Comparison of ENCODE assay signal across 24 cellular contexts in genomic region chr3:149965278-149965677, GRCh38. TPM values are rescaled to one million over a fixed set of nuclear protein-coding genes. Genes with fewer than 3 reads are reported as not detected.
DNase-seq lines count a peak whose midpoint lies in the region; ATAC-seq and TF ChIP-seq lines count a peak whose summit lies in the region.
"Had no signal": no experiment of that assay in that cellular context is flagged by ENCODE, and none has a peak within 500 bp of the region (broad histone marks: within the 10 kb centered on the region; RNA-seq: fewer than 3 reads in every experiment).

No MANE protein-coding gene starts in this region.

- no peak overlapping the region for H4K91ac ChIP-seq in IMR-90 (ENCODE audit: insufficient read depth, low read depth, low read length)

- no peak overlapping the region for H2AK5ac ChIP-seq in IMR-90 (ENCODE audit: low read depth, low read length)

- dilution Hi-C loops in IMR-90 (cut with HindIII; ENCODE audit: low sequenced_read_pairs, unreplicated experiment), result no loop called here

- TF ChIP-seq CTCF in IMR-90 (conservative IDR thresholded peaks at IDR 0.05; ENCODE audit: low read depth, low read length) (no peak), brain (conservative IDR thresholded peaks at IDR 0.05) (no peak), mesothelial cell of epicardium (IDR thresholded peaks at IDR 0.05; ENCODE audit: unreplicated experiment) (no peak), smooth muscle cell (IDR thresholded peaks at IDR 0.05; ENCODE audit: borderline replicate concordance, insufficient read depth, poor library complexity, severe bottlenecking) (no peak)

- H3K36me3 Mint-ChIP-seq in brain (peaks cover 50% of the 10 kb centered on the region), mesothelial cell of epicardium (peaks cover 17% of the 10 kb centered on the region)
- H3K36me3 Mint-ChIP-seq: immature natural killer cell had no signal

- peaks cover 96% of the 10 kb centered on the region for H3K79me2 ChIP-seq in smooth muscle cell (ENCODE audit: low read depth)

- H3K4me3 ChIP-seq in IMR-90 (ENCODE audit: insufficient read depth, low read depth, low read length) (no peak overlapping the region), smooth muscle cell (no peak overlapping the region)
- H3K4me3 ChIP-seq: breast epithelium, GM12878, hepatocyte, SK-N-MC, spleen, thyroid gland had no signal

- H4K5ac ChIP-seq in IMR-90 (ENCODE audit: low read depth, low read length), result no peak overlapping the region

- H3K4me2 ChIP-seq in IMR-90 (ENCODE audit: low read depth, low read length) (no peak overlapping the region), smooth muscle cell (peak overlapping the region; percentile 45)
- H3K4me2 ChIP-seq: hepatocyte had no signal

- H3K4me1 Mint-ChIP-seq in brain (peaks cover 79% of the 10 kb centered on the region), mesothelial cell of epicardium (peaks cover 37% of the 10 kb centered on the region)

- H3K27ac ChIP-seq in IMR-90 (ENCODE audit: insufficient read depth, low read length) (no peak overlapping the region), smooth muscle cell (ENCODE audit: low read depth) (peak overlapping the region; percentile 31)
- H3K27ac ChIP-seq: breast epithelium, hepatocyte, SK-N-MC, spleen, thyroid gland had no signal

- no peaks in the 10 kb centered on the region for H3K9me3 ChIP-seq in IMR-90 (ENCODE audit: control insufficient read depth, insufficient read depth, low read length)
- no peaks in the 10 kb centered on the region for H3K9me3 ChIP-seq in smooth muscle cell (replicated peaks; ENCODE audit: low read depth)
- H3K9me3 ChIP-seq: breast epithelium, spleen, thyroid gland had no signal

- no peak overlapping the region for H3K56ac ChIP-seq in IMR-90 (ENCODE audit: extremely low read depth, insufficient read depth, low read length)

- peaks cover 43% of the 10 kb centered on the region; the same call in 1 of the 2 replicates for H4K20me1 ChIP-seq in IMR-90 (ENCODE audit: insufficient read depth, low read length)
- peaks cover 84% of the 10 kb centered on the region for H4K20me1 ChIP-seq in smooth muscle cell (ENCODE audit: low read depth)

- H3F3A ChIP-seq in smooth muscle cell (ENCODE audit: low read depth), result peaks cover 4% of the 10 kb centered on the region

- H3K14ac ChIP-seq in IMR-90 (replicated peaks; ENCODE audit: low read depth, low read length), result no peak overlapping the region

- no peak overlapping the region for H2BK15ac ChIP-seq in IMR-90 (ENCODE audit: low read depth, low read length)

- intact Hi-C loops in IMR-90 (cut with micrococcal nuclease), result loop anchor here (10.0 kb wide), 1 partner anchor 560 kb away; no protein-coding TSS in a partner anchor

- POLR2A ChIA-PET in IMR-90 (lab: Charles Lee; ENCODE audit: unreplicated experiment), result interaction anchor here (0.5 to 1.0 kb wide), 4 partner anchors 10 to 219 kb away, joined by 3 to 7 read pairs (median 3); no protein-coding TSS in a partner anchor

- H3K9ac ChIP-seq in IMR-90 (ENCODE audit: low read depth, low read length), result no peak overlapping the region
- H3K9ac ChIP-seq in smooth muscle cell (ENCODE audit: low read depth), result no peak overlapping the region

- H2AK9ac ChIP-seq in IMR-90 (replicated peaks; ENCODE audit: low read depth, low read length, poor library complexity), result no peak overlapping the region

- CTCF ChIA-PET in IMR-90 (lab: Yijun Ruan, JAX), result interaction anchor here (1.5 to 2.7 kb wide), 2 partner anchors 219 to 255 kb away, joined by 4 to 16 read pairs; no protein-coding TSS in a partner anchor

- no peak overlapping the region for H2BK5ac ChIP-seq in IMR-90 (ENCODE audit: low read depth, low read length, poor library complexity, severe bottlenecking)

- no peak overlapping the region for H2AFZ ChIP-seq in IMR-90 (replicated peaks; ENCODE audit: low read length, poor library complexity)
- no peak overlapping the region for H2AFZ ChIP-seq in smooth muscle cell (ENCODE audit: low read depth)
- H2AFZ ChIP-seq: hepatocyte had no signal

- H3K4me3 Mint-ChIP-seq in brain (peak overlapping the region; percentile 64 to 95 (median 82)), mesothelial cell of epicardium (no peak overlapping the region)
- H3K4me3 Mint-ChIP-seq: activated CD4-positive, alpha-beta memory T cell treated with anti-CD3 and anti-CD28 coated beads for 36 hours; immature natural killer cell; stimulated activated naive CD8-positive, alpha-beta T cell treated with anti-CD3 and anti-CD28 coated beads, Interleukin-15, Interleukin-2, amounts not matched to agents 100 ng/mL and 50 ng/mL, for 24 hours had no signal

- H3K4ac ChIP-seq in IMR-90 (ENCODE audit: low read depth, low read length), result no peak overlapping the region

- H3K23ac ChIP-seq in IMR-90 (ENCODE audit: low read depth, low read length), result no peak overlapping the region

- ATAC-seq in IMR-90 (ENCODE audit: low read depth) (no peak), HG03432 (IDR thresholded peaks at IDR 0.05; ENCODE audit: unreplicated experiment) (no peak)
- ATAC-seq: GM12878, left lobe of liver had no signal

- H3K27ac Mint-ChIP-seq in brain (peak overlapping the region in 3 of 5 experiments; percentile 75 to 76 (median 75)), mesothelial cell of epicardium (peak overlapping the region; percentile 57)
- H3K27ac Mint-ChIP-seq: activated CD4-positive, alpha-beta memory T cell treated with anti-CD3 and anti-CD28 coated beads for 36 hours; immature natural killer cell; stimulated activated naive CD8-positive, alpha-beta T cell treated with anti-CD3 and anti-CD28 coated beads, Interleukin-15, Interleukin-2, amounts not matched to agents 100 ng/mL and 50 ng/mL, for 24 hours had no signal

- no peak for TF ChIP-seq RAD21 in IMR-90 (IDR thresholded peaks at IDR 0.05; ENCODE audit: low read length)

- TF ChIP-seq POLR2A in IMR-90 (IDR thresholded peaks at IDR 0.05; ENCODE audit: low read depth, low read length), result no peak

- in situ Hi-C loops in IMR-90 (cut with MboI; ENCODE audit: low sequenced_read_pairs), result loop anchor here (5.0 kb wide), 1 partner anchor 217 kb away; no protein-coding TSS in a partner anchor

- no peak for DNase-seq in IMR-90
- DNase-seq in mesothelial cell of epicardium (ENCODE audit: low spot score in 2 of 2, unreplicated experiment in 2 of 2), result no peak
- DNase-seq in smooth muscle cell (lab: John Stamatoyannopoulos, UW; ENCODE audit: unreplicated experiment), result no peak
- no peak for DNase-seq in NCI-H1694 treated with DMSO at 0.1 percent for 48 hours (lab: John Stamatoyannopoulos, UW)
- DNase-seq in stimulated activated CD4-positive, alpha-beta T cell treated with anti-CD3 and anti-CD28 coated beads, Interleukin-1b, Interleukin-23, amount 100 ng/mL, for 48 hours, result no peak
- DNase-seq: activated CD4-positive, alpha-beta memory T cell treated with anti-CD3 and anti-CD28 coated beads for 36 hours; activated effector memory CD4-positive, alpha-beta T cell treated with anti-CD3 and anti-CD28 coated beads, Interleukin-2, amount 50 U/mL, for 16 hours; cortex of kidney; immature natural killer cell; NCI-H1048; NCI-H1930; NK-92 treated with Interleukin-12 subunit alpha and Interleukin-12 subunit beta, amount 100 ng/mL, for 24 hours; spleen; stimulated activated CD4-positive, alpha-beta T cell treated with anti-CD3 and anti-CD28 coated beads, Interleukin-4, amount 100 ng/mL, for 24 hours; T-helper 2 cell; thyroid gland had no signal

- TSS peak; percentile 74 for BruUV-seq in IMR-90 (replicated peaks; lab: Mats Ljungman, UMichigan)

- no peak overlapping the region for H2BK20ac ChIP-seq in IMR-90 (ENCODE audit: low read depth, low read length)

- H3K9me1 ChIP-seq in IMR-90 (ENCODE audit: insufficient read depth, low read length), result no peaks in the 10 kb centered on the region

- H4K8ac ChIP-seq in IMR-90 (ENCODE audit: low read depth in 2 of 2, low read length in 2 of 2), result no peak overlapping the region

- H3K9me3 Mint-ChIP-seq in brain (no peaks in the 10 kb centered on the region), mesothelial cell of epicardium (no peaks in the 10 kb centered on the region)
- H3K9me3 Mint-ChIP-seq: activated CD4-positive, alpha-beta memory T cell treated with anti-CD3 and anti-CD28 coated beads for 36 hours; immature natural killer cell; stimulated activated naive CD8-positive, alpha-beta T cell treated with anti-CD3 and anti-CD28 coated beads, Interleukin-15, Interleukin-2, amounts not matched to agents 100 ng/mL and 50 ng/mL, for 24 hours had no signal

- H3K27me3 ChIP-seq in IMR-90 (ENCODE audit: control insufficient read depth, insufficient read depth, low read length) (no peaks in the 10 kb centered on the region), smooth muscle cell (ENCODE audit: low read depth) (no peaks in the 10 kb centered on the region)
- H3K27me3 ChIP-seq: breast epithelium, hepatocyte, thyroid gland had no signal

- H3K4me1 ChIP-seq in IMR-90 (ENCODE audit: control insufficient read depth, insufficient read depth, low read length) (peaks cover 5% of the 10 kb centered on the region), smooth muscle cell (ENCODE audit: low read depth) (peaks cover 26% of the 10 kb centered on the region)

- H3K36me3 ChIP-seq in IMR-90 (ENCODE audit: control insufficient read depth, insufficient read depth, low read length), result peaks cover 16% of the 10 kb centered on the region
- H3K36me3 ChIP-seq in smooth muscle cell (ENCODE audit: low read depth), result no peaks in the 10 kb centered on the region
- H3K36me3 ChIP-seq: breast epithelium, thyroid gland had no signal

- H3K27me3 Mint-ChIP-seq in brain (peaks cover 12% of the 10 kb centered on the region), mesothelial cell of epicardium (ENCODE audit: low read depth) (no peaks in the 10 kb centered on the region)
- H3K27me3 Mint-ChIP-seq: activated CD4-positive, alpha-beta memory T cell treated with anti-CD3 and anti-CD28 coated beads for 36 hours had no signal

- H3K79me1 ChIP-seq in IMR-90 (ENCODE audit: low read depth in 1 of 2, low read length in 2 of 2), result peaks cover 0 to 33% of the 10 kb centered on the region in 2 experiments; a peak in 2 of 4 replicates

- no peak overlapping the region for H3K18ac ChIP-seq in IMR-90 (ENCODE audit: low read depth, low read length)

- no peak overlapping the region for H2BK120ac ChIP-seq in IMR-90 (ENCODE audit: low read depth, low read length)

TF ChIP-seq in IMR-90, 13 proteins besides CTCF, POLR2A, EP300 and RAD21 (continues in another document):
- no peak for TF ChIP-seq CEBPB (IDR thresholded peaks at IDR 0.05; ENCODE audit: low read depth, low read length)
- no peak for TF ChIP-seq FOS (IDR thresholded peaks at IDR 0.05; ENCODE audit: low read depth, low read length)
- TF ChIP-seq BHLHE40 (IDR thresholded peaks at IDR 0.05; ENCODE audit: low read depth, low read length), result no peak
- no peak for TF ChIP-seq RFX5 (IDR thresholded peaks at IDR 0.05; ENCODE audit: low read depth, low read length)

RNA-seq across cellular contexts. Expression of gene PFN2, which starts 5.4 kb away (rescaled TPM):
- total RNA-seq in IMR-90 (2012; rRNA removed), result 256 and 342 TPM in 2 replicates
- 351 and 444 TPM in 2 replicates for polyA plus RNA-seq in IMR-90 (2012; rRNA removed)
- 146 and 203 TPM in 2 replicates for polyA plus RNA-seq in IMR-90 (2012; cell fraction: cytosol; rRNA removed)
- 78.8 and 268 TPM in 2 replicates for polyA plus RNA-seq in IMR-90 (2012; cell fraction: nucleus; rRNA removed; ENCODE audit: low replicate concordance)
- 317 TPM for polyA plus RNA-seq in brain (ENCODE audit: insufficient read depth, low read depth, low replicate concordance)
- 179 to 196 TPM (median 187 TPM) in 3 replicates for total RNA-seq in mesothelial cell of epicardium
- 255 and 265 TPM in 2 replicates for total RNA-seq in smooth muscle cell
- polyA plus RNA-seq in smooth muscle cell, result 209 and 239 TPM in 2 replicates
